In genomic region chr15:70099966-70100494, GRCh38 we compare ENCODE assay signal across 8 cellular contexts. TPM values are rescaled to one million over a fixed set of nuclear protein-coding genes. Genes with fewer than 3 reads are reported as not detected.
DNase-seq lines count a peak whose midpoint lies in the region; ATAC-seq, FAIRE-seq and TF ChIP-seq lines count a peak whose summit lies in the region.

No MANE protein-coding gene starts in this region.

- H3K36me3 Mint-ChIP-seq in osteocyte (ENCODE audit: unreplicated experiment), result no peaks in the 10 kb centered on the region

- TF ChIP-seq CTCF in SK-N-SH (IDR thresholded peaks at IDR 0.05), result no peak
- TF ChIP-seq CTCF in dorsolateral prefrontal cortex (IDR thresholded peaks at IDR 0.05 in 54 of 56, conservative IDR thresholded peaks at IDR 0.05 in 2 of 56; ENCODE audit: low read depth in 1 of 56, partially characterized antibody in 56 of 56), result no peak
- TF ChIP-seq CTCF in osteocyte (IDR thresholded peaks at IDR 0.05), result no peak
- no peak for TF ChIP-seq CTCF in pancreas (IDR thresholded peaks at IDR 0.05)

- H3K9me3 Mint-ChIP-seq in osteocyte (ENCODE audit: unreplicated experiment), result no peaks in the 10 kb centered on the region

- H3K4me2 ChIP-seq in SK-N-SH, result peak overlapping the region; percentile 72

- no peak for TF ChIP-seq RAD21 in SK-N-SH (IDR thresholded peaks at IDR 0.05; ENCODE audit: low read length)

- POLR2A ChIA-PET in SK-N-SH (lab: Yijun Ruan, JAX), result interaction anchor here (1.0 to 3.2 kb wide), 6 partner anchors 12 to 285 kb away, joined by 3 to 14 read pairs (median 6); no protein-coding TSS in a partner anchor

- H3K4me3 ChIP-seq in SK-N-SH (ENCODE audit: low read depth in 2 of 2, low read length in 1 of 2) (peak overlapping the region in 1 of 2 experiments; percentile 30; a peak in 3 of 4 replicates), SJCRH30 (peak overlapping the region; percentile 19), dorsolateral prefrontal cortex (peak overlapping the region in 57 of 59 donors; percentile 2 to 88 (median 69)), pancreas (peak overlapping the region in 2 of 4 donors; percentile 14 to 31)

- H3K9me3 ChIP-seq in SK-N-SH, result no peaks in the 10 kb centered on the region
- no peaks in the 10 kb centered on the region for H3K9me3 ChIP-seq in SJCRH30 (replicated peaks)
- H3K9me3 ChIP-seq in pancreas, result no peaks in the 10 kb centered on the region

- no peak for FAIRE-seq in pancreas (lab: Jason Lieb, UNC)

- peak overlapping the region; percentile 96 for H3K4me3 Mint-ChIP-seq in osteocyte (ENCODE audit: unreplicated experiment)

- H3K9ac ChIP-seq in SK-N-SH, result no peak overlapping the region

- peak overlapping the region; percentile 19 for H3K27ac Mint-ChIP-seq in osteocyte (ENCODE audit: unreplicated experiment)

- peaks cover 10 to 23% of the 10 kb centered on the region in 2 experiments for H3K4me1 ChIP-seq in SK-N-SH (ENCODE audit: control insufficient read depth in 1 of 2, insufficient read depth in 2 of 2, low read depth in 1 of 2, low read length in 1 of 2)
- H3K4me1 ChIP-seq in SJCRH30, result peaks cover 14% of the 10 kb centered on the region
- peaks cover 13 to 33% (median 13%) of the 10 kb centered on the region in 3 donors for H3K4me1 ChIP-seq in pancreas

- ATAC-seq in SK-N-SH treated with all-trans-retinoic acid at 6 μM for 48 hours (no peak), pancreas (no peak), HG02610 (IDR thresholded peaks at IDR 0.05; ENCODE audit: unreplicated experiment) (no peak)

- H3K27ac ChIP-seq in SK-N-SH (ENCODE audit: low read depth in 2 of 2, low read length in 1 of 2) (peak overlapping the region in 1 of 2 experiments; percentile 53; a peak in 2 of 4 replicates), SJCRH30 (no peak overlapping the region), dorsolateral prefrontal cortex (peak overlapping the region in 9 of 59 donors; percentile 9 to 99 (median 35)), pancreas (peak overlapping the region in 1 of 4 donors; percentile 28)

- peaks cover 22% of the 10 kb centered on the region for H3K27me3 Mint-ChIP-seq in osteocyte (ENCODE audit: unreplicated experiment)

- DNase-seq in SK-N-SH (no peak), SJCRH30 (peak in 1 of 2 experiments; percentile 54), dorsolateral prefrontal cortex (no peak), osteocyte (ENCODE audit: extremely low spot score, unreplicated experiment) (no peak), pancreas (no peak), NCI-H1436 (lab: John Stamatoyannopoulos, UW) (no peak)

- 4% methylated on average over 17 of the region's 17 CpGs for WGBS in SK-N-SH (ENCODE audit: low lambda C conversion rate)
- WGBS in pancreas, 2 donors, result 1% methylated on average over 17 of the region's 17 CpGs

- no peak overlapping the region for H2AFZ ChIP-seq in SK-N-SH (ENCODE audit: low read depth)

- H3K27me3 ChIP-seq in SK-N-SH (ENCODE audit: insufficient read depth), result peaks cover 17% of the 10 kb centered on the region
- no peaks in the 10 kb centered on the region for H3K27me3 ChIP-seq in SJCRH30
- H3K27me3 ChIP-seq in dorsolateral prefrontal cortex, result peaks cover 0 to 19% (median 0%) of the 10 kb centered on the region in 45 donors
- H3K27me3 ChIP-seq in pancreas, result no peaks in the 10 kb centered on the region

- H3K9me2 ChIP-seq in SK-N-SH, result no peaks in the 10 kb centered on the region

- H3F3A ChIP-seq in SK-N-SH (replicated peaks; ENCODE audit: insufficient read depth), result peaks cover 8% of the 10 kb centered on the region

- no peak for TF ChIP-seq EP300 in SK-N-SH (IDR thresholded peaks at IDR 0.05; ENCODE audit: borderline replicate concordance in 1 of 2, low read depth in 1 of 2, low read length in 1 of 2)

- intact Hi-C loops in dorsolateral prefrontal cortex (cut with DNase I), result loop anchor here (5.0 to 10.0 kb wide), 7 partner anchors 38 to 625 kb away; no protein-coding TSS in a partner anchor
- intact Hi-C loops in pancreas (cut with DNase I), result loop anchor here in 1 of 3 donors (5.0 kb wide), 1 partner anchor 508 kb away; no protein-coding TSS in a partner anchor

- H4K20me1 ChIP-seq in SK-N-SH (ENCODE audit: insufficient read depth), result peaks cover 8% of the 10 kb centered on the region

- no peaks in the 10 kb centered on the region for H3K36me3 ChIP-seq in SK-N-SH (replicated peaks in 1 of 2; ENCODE audit: control insufficient read depth in 1 of 2, insufficient read depth in 2 of 2, low read length in 1 of 2)
- H3K36me3 ChIP-seq in SJCRH30, result no peaks in the 10 kb centered on the region
- no peaks in the 10 kb centered on the region for H3K36me3 ChIP-seq in pancreas

- CTCF ChIA-PET in SK-N-SH (lab: Yijun Ruan, JAX), result interaction anchor here (0.9 to 5.8 kb wide), 11 partner anchors 11 to 388 kb away, joined by 3 to 32 read pairs (median 7); no protein-coding TSS in a partner anchor

- H3K79me2 ChIP-seq in SK-N-SH (ENCODE audit: insufficient read depth), result peaks cover 24% of the 10 kb centered on the region

- H3K4me1 Mint-ChIP-seq in osteocyte (ENCODE audit: unreplicated experiment), result peaks cover 39% of the 10 kb centered on the region

TF ChIP-seq in SK-N-SH, 30 proteins besides CTCF, POLR2A, EP300 and RAD21 (continues in another document):
- TF ChIP-seq EZH2phosphoT487 (IDR thresholded peaks at IDR 0.05; ENCODE audit: borderline replicate concordance, low read depth), result no peak
- no peak for TF ChIP-seq SIN3A (IDR thresholded peaks at IDR 0.05; ENCODE audit: borderline replicate concordance, low read depth, low read length)
- TF ChIP-seq FOXM1 (IDR thresholded peaks at IDR 0.05; ENCODE audit: low read depth), result no peak
- no peak for TF ChIP-seq MEF2A (IDR thresholded peaks at IDR 0.05; ENCODE audit: borderline replicate concordance, low read depth)
- TF ChIP-seq, protein P1, sequence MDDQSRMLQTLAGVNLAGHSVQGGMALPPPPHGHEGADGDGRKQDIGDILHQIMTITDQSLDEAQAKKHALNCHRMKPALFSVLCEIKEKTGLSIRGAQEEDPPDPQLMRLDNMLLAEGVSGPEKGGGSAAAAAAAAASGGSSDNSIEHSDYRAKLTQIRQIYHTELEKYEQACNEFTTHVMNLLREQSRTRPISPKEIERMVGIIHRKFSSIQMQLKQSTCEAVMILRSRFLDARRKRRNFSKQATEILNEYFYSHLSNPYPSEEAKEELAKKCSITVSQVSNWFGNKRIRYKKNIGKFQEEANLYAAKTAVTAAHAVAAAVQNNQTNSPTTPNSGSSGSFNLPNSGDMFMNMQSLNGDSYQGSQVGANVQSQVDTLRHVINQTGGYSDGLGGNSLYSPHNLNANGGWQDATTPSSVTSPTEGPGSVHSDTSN (IDR thresholded peaks at IDR 0.05), result no peak
- TF ChIP-seq NFIC (IDR thresholded peaks at IDR 0.05; ENCODE audit: borderline replicate concordance), result no peak
- no peak for TF ChIP-seq CHD2 (IDR thresholded peaks at IDR 0.05; ENCODE audit: low read length, partially characterized antibody)
- TF ChIP-seq USF2 (IDR thresholded peaks at IDR 0.05; ENCODE audit: borderline replicate concordance, low read depth, low read length), result no peak
- TF ChIP-seq RFX5 (IDR thresholded peaks at IDR 0.05; ENCODE audit: low read length), result no peak

TF ChIP-seq in SK-N-SH treated with all-trans-retinoic acid at 6 μM for 48 hours, 23 proteins besides CTCF, POLR2A, EP300 and RAD21:
- TF ChIP-seq ZNF565 (CRISPR knock-in tag; conservative IDR thresholded peaks at IDR 0.05; ENCODE audit: low read depth), result no peak
- no peak for TF ChIP-seq CSDC2 (CRISPR knock-in tag; IDR thresholded peaks at IDR 0.05)

RNA-seq across cellular contexts. Expression of gene TLE3, which starts 2.3 kb away (rescaled TPM):
- polyA plus RNA-seq in SK-N-SH (2012; rRNA removed) (8.4 and 14.7 TPM in 2 replicates), pancreas (10 to 100 TPM; 12.5 to 13.0 TPM)
- 6.1 and 8.4 TPM in 2 replicates for polyA plus RNA-seq in SK-N-SH (2012; cell fraction: cytosol; rRNA removed)
- polyA plus RNA-seq in SK-N-SH (2012; cell fraction: nucleus; rRNA removed), result 42.8 and 50.1 TPM in 2 replicates
- total RNA-seq in SJCRH30 (2014; rRNA removed; shearing (Covaris generic)), result 35.7 and 36.9 TPM in 2 replicates
- total RNA-seq in dorsolateral prefrontal cortex (10 to 100 TPM; 22.5 to 97.6 (median 43.5) TPM), osteocyte (27.8 and 28.8 TPM in 2 replicates), pancreas (10 to 100 TPM; 13.9 to 37.2 (median 21.7) TPM)
